Comparison of ENCODE assay signal across 26 cellular contexts in genomic region chr3:25620508-25620907, GRCh38.
"Had no signal": no experiment of that assay in that cellular context is flagged by ENCODE, and none has a peak within 500 bp of the region (broad histone marks: within the 10 kb centered on the region; RNA-seq: fewer than 3 reads in every experiment).

No MANE protein-coding gene starts in this region.

- H3K27ac Mint-ChIP-seq: type B pancreatic cell had no signal

- H3K4me1 Mint-ChIP-seq: memory B cell had no signal

- H3K27me3 Mint-ChIP-seq: memory B cell; naive thymus-derived CD8-positive, alpha-beta T cell; type B pancreatic cell had no signal

- H3K4me1 ChIP-seq: adrenal gland, body of pancreas, colonic mucosa, esophagus squamous epithelium, right atrium auricular region, spleen, testis, uterus had no signal

- H3K36me3 ChIP-seq: colonic mucosa, uterus had no signal

- DNase-seq: activated CD4-positive, alpha-beta T cell treated with anti-CD3 and anti-CD28 coated beads for 1 hour; activated CD8-positive, alpha-beta memory T cell treated with anti-CD3 and anti-CD28 coated beads for 24 hours; activated naive CD4-positive, alpha-beta T cell; adrenal gland; aorta; body of pancreas; cerebellar nuclear complex; colonic mucosa; effector CD8-positive, alpha-beta T cell; esophagus squamous epithelium; foreskin melanocyte; islet precursor cell; left ventricle myocardium superior; midbrain; naive thymus-derived CD8-positive, alpha-beta T cell; spleen; stimulated activated naive CD4-positive, alpha-beta T cell; T-helper 2 cell; testis; uterus had no signal

- ATAC-seq: body of pancreas; left ventricle myocardium superior; naive thymus-derived CD8-positive, alpha-beta T cell had no signal

- H3K27me3 ChIP-seq: adrenal gland, body of pancreas, cardiac muscle cell, colonic mucosa, esophagus squamous epithelium, right atrium auricular region, spleen, testis, uterus had no signal

- H3K4me3 Mint-ChIP-seq: memory B cell; naive thymus-derived CD8-positive, alpha-beta T cell; type B pancreatic cell had no signal

- H3K4me3 ChIP-seq: adrenal gland, body of pancreas, cardiac muscle cell, colonic mucosa, esophagus squamous epithelium, right atrium auricular region, spleen, testis, uterus had no signal

- H3K9me3 Mint-ChIP-seq: activated naive CD4-positive, alpha-beta T cell treated with anti-CD3 and anti-CD28 coated beads, Interleukin-2, amount 50 U/mL, for 72 hours; memory B cell; naive thymus-derived CD8-positive, alpha-beta T cell; type B pancreatic cell had no signal

- H3K9me3 ChIP-seq: adrenal gland, body of pancreas, colonic mucosa, esophagus squamous epithelium, right atrium auricular region, spleen, testis, uterus had no signal

- H3K27ac ChIP-seq: adrenal gland, body of pancreas, cardiac muscle cell, colonic mucosa, epithelial cell of prostate, esophagus squamous epithelium, right atrium auricular region, spleen, testis, uterus had no signal
